Comparison of ENCODE assay signal across 1 cellular context in genomic region chr1:114750780-114751179, GRCh38.
TF ChIP-seq lines count a peak whose summit lies in the region.

No MANE protein-coding gene starts in this region.

TF ChIP-seq in HepG2, 621 proteins besides CTCF, POLR2A, EP300 and RAD21:
- TF ChIP-seq FOXJ3 (CRISPR knock-in tag; IDR thresholded peaks at IDR 0.05; ENCODE audit: borderline replicate concordance) (no peak), CBFB (CRISPR knock-in tag; IDR thresholded peaks at IDR 0.05) (no peak), ZNF574 (CRISPR knock-in tag; IDR thresholded peaks at IDR 0.05) (no peak), NCOA5 (CRISPR knock-in tag; IDR thresholded peaks at IDR 0.05) (no peak), KLF16 (CRISPR knock-in tag; IDR thresholded peaks at IDR 0.05) (no peak), ZNF720 (CRISPR knock-in tag; IDR thresholded peaks at IDR 0.05) (no peak), KDM4B (CRISPR knock-in tag; IDR thresholded peaks at IDR 0.05) (no peak), ZKSCAN1 (IDR thresholded peaks at IDR 0.05; ENCODE audit: low read length) (no peak), JUN (CRISPR knock-in tag; IDR thresholded peaks at IDR 0.05) (no peak), RNF219 (CRISPR knock-in tag; IDR thresholded peaks at IDR 0.05) (no peak)
